23 cellular contexts compared by ENCODE assay signal in genomic region chr3:197329382-197329781, GRCh38.
"Had no signal": no experiment of that assay in that cellular context is flagged by ENCODE, and none has a peak within 500 bp of the region (broad histone marks: within the 10 kb centered on the region; RNA-seq: fewer than 3 reads in every experiment).

No MANE protein-coding gene starts in this region.

- DNase-seq: activated CD4-positive, alpha-beta T cell treated with anti-CD3 and anti-CD28 coated beads for 1 hour; activated CD8-positive, alpha-beta memory T cell treated with anti-CD3 and anti-CD28 coated beads, Interleukin-2, amount 50 U/mL, for 48 hours; activated effector memory CD4-positive, alpha-beta T cell treated with anti-CD3 and anti-CD28 coated beads, Interleukin-2, amount 50 U/mL, for 16 hours; activated naive CD4-positive, alpha-beta T cell treated with anti-CD3 and anti-CD28 coated beads, Interleukin-2, amount 50 U/mL, for 16 hours; activated T-cell treated with anti-CD3 and anti-CD28 coated beads, Interleukin-2, amount 50 U/mL, for 48 hours; erythroblast; gastrocnemius medialis; heart right ventricle; islet precursor cell; nephron progenitor cell; stimulated activated CD4-positive, alpha-beta T cell treated with anti-CD3 and anti-CD28 coated beads, Interleukin-12 subunit alpha, Interleukin-12 subunit beta, amount 100 ng/mL, for 4 hours; stimulated activated CD4-positive, alpha-beta T cell treated with anti-CD3 and anti-CD28 coated beads, Interleukin-1b, Interleukin-23, amount 100 ng/mL, for 48 hours; stimulated activated CD8-positive, alpha-beta memory T cell treated with anti-CD3 and anti-CD28 coated beads, Interleukin-4, amount 100 ng/mL, for 48 hours; stimulated activated naive CD4-positive, alpha-beta T cell treated with Interleukin-2 at 50 U/mL for 16 hours; T-helper 17 cell had no signal

- H3K4me1 ChIP-seq: right atrium auricular region, suprapubic skin had no signal

- H3K27me3 ChIP-seq: gastrocnemius medialis, heart right ventricle, right atrium auricular region, suprapubic skin had no signal

- ATAC-seq: gastrocnemius medialis, heart right ventricle, left lobe of liver, T-helper 17 cell had no signal

- H3K27ac Mint-ChIP-seq: mesothelial cell of epicardium, nephron progenitor cell, progenitor cell of endocrine pancreas, T-helper 17 cell, type B pancreatic cell had no signal

- H3K9me3 Mint-ChIP-seq: mesothelial cell of epicardium had no signal

- H3K4me3 Mint-ChIP-seq: mesothelial cell of epicardium, nephron progenitor cell, T-helper 17 cell, type B pancreatic cell had no signal

- H3K9me3 ChIP-seq: gastrocnemius medialis, heart right ventricle, right atrium auricular region, suprapubic skin had no signal

- H3K4me3 ChIP-seq: gastrocnemius medialis, heart right ventricle, lung, right atrium auricular region, suprapubic skin had no signal

- H3K36me3 ChIP-seq: gastrocnemius medialis, heart right ventricle, right atrium auricular region, suprapubic skin had no signal

- H3K36me3 Mint-ChIP-seq: mesothelial cell of epicardium had no signal

- H3K27ac ChIP-seq: gastrocnemius medialis, heart right ventricle, right atrium auricular region, suprapubic skin, VCaP had no signal

- H3K27me3 Mint-ChIP-seq: progenitor cell of endocrine pancreas, type B pancreatic cell had no signal
